Comparison of ENCODE assay signal across 25 cellular contexts in genomic region chr13:112580912-112581311, GRCh38.
"Had no signal": no experiment of that assay in that cellular context is flagged by ENCODE, and none has a peak within 500 bp of the region (broad histone marks: within the 10 kb centered on the region; RNA-seq: fewer than 3 reads in every experiment).

No MANE protein-coding gene starts in this region.

- H3K9me3 Mint-ChIP-seq: natural killer cell treated with Interleukin-12 subunit alpha and Interleukin-12 subunit beta and Interleukin-15 and Interleukin-18, amount 100 ng/mL, for 72 hours; stimulated activated naive B cell treated with anti-CD40 and anti-IgM and Interleukin-4, amounts not matched to agents 10 μg/mL and 1 μg/mL and 100 μg/mL, for 72 hours had no signal

- H3K36me3 ChIP-seq: colonic mucosa, heart left ventricle, lower lobe of right lung, pancreas, spleen, tibial nerve had no signal

- H3K27me3 Mint-ChIP-seq: natural killer cell treated with Interleukin-12 subunit alpha and Interleukin-12 subunit beta and Interleukin-15 and Interleukin-18, amount 100 ng/mL, for 72 hours; progenitor cell of endocrine pancreas; stimulated activated naive B cell treated with anti-CD40 and anti-IgM and Interleukin-4, amounts not matched to agents 10 μg/mL and 1 μg/mL and 100 μg/mL, for 72 hours; stimulated activated naive CD8-positive, alpha-beta T cell treated with anti-CD3 and anti-CD28 coated beads, Interleukin-15, amount 100 ng/mL, for 72 hours had no signal

- H3K27me3 ChIP-seq: colonic mucosa, heart left ventricle, pancreas, spleen, testis, tibial nerve had no signal

- H3K36me3 Mint-ChIP-seq: natural killer cell treated with Interleukin-12 subunit alpha and Interleukin-12 subunit beta and Interleukin-15 and Interleukin-18, amount 100 ng/mL, for 72 hours had no signal

- ATAC-seq: left lobe of liver; lower lobe of right lung; natural killer cell treated with Interleukin-12 subunit alpha and Interleukin-12 subunit beta and Interleukin-15 and Interleukin-18, amount 100 ng/mL, for 72 hours; pancreas; sciatic nerve; stimulated activated naive B cell treated with anti-CD40 and anti-IgM and Interleukin-4, amounts not matched to agents 10 μg/mL and 1 μg/mL and 100 μg/mL, for 72 hours; stimulated activated naive CD8-positive, alpha-beta T cell treated with anti-CD3 and anti-CD28 coated beads, Interleukin-15, amount 100 ng/mL, for 72 hours had no signal

- H3K4me3 Mint-ChIP-seq: endodermal cell; natural killer cell treated with Interleukin-12 subunit alpha and Interleukin-12 subunit beta and Interleukin-15 and Interleukin-18, amount 100 ng/mL, for 72 hours; stimulated activated naive CD8-positive, alpha-beta T cell treated with anti-CD3 and anti-CD28 coated beads, Interleukin-15, amount 100 ng/mL, for 72 hours had no signal

- H3K4me1 ChIP-seq: colonic mucosa, testis had no signal

- H3K9me3 ChIP-seq: colonic mucosa, lower lobe of right lung, pancreas, spleen, testis had no signal

- DNase-seq: colonic mucosa; effector CD4-positive, alpha-beta T cell; endodermal cell; erythroblast; foreskin melanocyte; heart left ventricle; hippocampal formation; kidney glomerular epithelial cell; lower lobe of right lung; mesenchymal stem cell; midbrain; occipital lobe; pancreas; spleen; stimulated activated CD4-positive, alpha-beta T cell treated with anti-CD3 and anti-CD28 coated beads, Interleukin-15, amount 100 ng/mL, for 24 hours; stimulated activated CD4-positive, alpha-beta T cell treated with anti-CD3 and anti-CD28 coated beads, Interleukin-1b, Interleukin-23, amount 100 ng/mL, for 48 hours; stimulated activated CD4-positive, alpha-beta T cell treated with anti-CD3 and anti-CD28 coated beads, Interleukin-4, amount 100 ng/mL, for 24 hours; stimulated activated naive B cell treated with anti-CD40 and anti-IgM and Interleukin-4, amounts not matched to agents 10 μg/mL and 1 μg/mL and 100 μg/mL, for 72 hours; stimulated activated naive CD8-positive, alpha-beta T cell treated with anti-CD3 and anti-CD28 coated beads, Interleukin-15, amount 100 ng/mL, for 72 hours; testis had no signal

- H3K27ac Mint-ChIP-seq: endodermal cell; progenitor cell of endocrine pancreas; stimulated activated naive CD8-positive, alpha-beta T cell treated with anti-CD3 and anti-CD28 coated beads, Interleukin-15, amount 100 ng/mL, for 72 hours had no signal

- H3K4me3 ChIP-seq: colonic mucosa, heart left ventricle, lower lobe of right lung, pancreas, spleen, testis, tibial nerve had no signal

- H3K27ac ChIP-seq: colonic mucosa, heart left ventricle, lower lobe of right lung, pancreas, spleen, testis, tibial nerve had no signal
